ENCODE assay signal across 1 cellular context in genomic region chr9:135137398-135137832, GRCh38.
A peak's percentile ranks its signal among the peaks of the same experiment; 100 is the strongest.
TF ChIP-seq lines count a peak whose summit lies in the region.

No MANE protein-coding gene starts in this region.

TF ChIP-seq in H1, 55 proteins besides CTCF, POLR2A, EP300 and RAD21 (continued from another document):
- TF ChIP-seq CHD7 (IDR thresholded peaks at IDR 0.05; ENCODE audit: insufficient replicate concordance, low read length) (no peak), TAF1 (IDR thresholded peaks at IDR 0.05; ENCODE audit: low read depth, low read length) (0 out of 2 replicates have a peak, but pooled peaks have one; percentile 21), E2F6 (IDR thresholded peaks at IDR 0.05) (peak; percentile 14), SIN3A (conservative IDR thresholded peaks at IDR 0.05 in 1 of 2, IDR thresholded peaks at IDR 0.05 in 1 of 2; ENCODE audit: low read depth in 1 of 2, low read length in 2 of 2) (no peak), TCF12 (IDR thresholded peaks at IDR 0.05; ENCODE audit: low read depth, low read length) (no peak), MAFK (IDR thresholded peaks at IDR 0.05; ENCODE audit: low read depth, low read length) (peak; percentile 93), MAX (IDR thresholded peaks at IDR 0.05) (peak; percentile 39; the same call in 1 of the 2 replicates)
